In genomic region chr15:31377030-31377429, GRCh38 we compare ENCODE assay signal across 18 cellular contexts. TPM values are rescaled to one million over a fixed set of nuclear protein-coding genes. Genes with fewer than 3 reads are reported as not detected.
DNase-seq lines count a peak whose midpoint lies in the region; ATAC-seq and TF ChIP-seq lines count a peak whose summit lies in the region.
"Had no signal": no experiment of that assay in that cellular context is flagged by ENCODE, and none has a peak within 500 bp of the region (broad histone marks: within the 10 kb centered on the region; RNA-seq: fewer than 3 reads in every experiment).

No MANE protein-coding gene starts in this region.

- H3K27ac ChIP-seq in right lobe of liver, result no peak overlapping the region
- peak overlapping the region; percentile 45 for H3K27ac ChIP-seq in substantia nigra (ENCODE audit: low read depth, low read length, poor library complexity, severe bottlenecking)
- H3K27ac ChIP-seq in CD4-positive, alpha-beta memory T cell (ENCODE audit: low read depth, low read length), result no peak overlapping the region
- H3K27ac ChIP-seq: BLaER1, KMS-11 had no signal

- no peak for TF ChIP-seq CTCF in right lobe of liver (IDR thresholded peaks at IDR 0.05)

- no peak overlapping the region for H3K4me3 ChIP-seq in right lobe of liver
- no peak overlapping the region for H3K4me3 ChIP-seq in CD4-positive, alpha-beta memory T cell (ENCODE audit: low read length in 2 of 2)
- H3K4me3 ChIP-seq: BLaER1, smooth muscle cell had no signal

- peak overlapping the region; percentile 23 for H3K27ac Mint-ChIP-seq in activated CD4-positive, alpha-beta memory T cell treated with anti-CD3 and anti-CD28 coated beads for 36 hours
- H3K27ac Mint-ChIP-seq in activated CD4-positive, alpha-beta memory T cell treated with anti-CD3 and anti-CD28 coated beads, Interleukin-2, amount 10 ng/mL, durations not matched to agents 7 days and 5 days, result no peak overlapping the region
- H3K27ac Mint-ChIP-seq in activated naive CD8-positive, alpha-beta T cell treated with anti-CD3 and anti-CD28 coated beads, Interleukin-2, amount 50 U/mL, for 24 hours, result no peak overlapping the region
- peak overlapping the region in 3 of 7 donors; percentile 35 to 75 (median 66) for H3K27ac Mint-ChIP-seq in CD4-positive, alpha-beta memory T cell
- H3K27ac Mint-ChIP-seq: stimulated activated memory B cell treated with anti-CD40 and anti-IgM and Interleukin-4, amounts not matched to agents 10 μg/mL and 1 μg/mL and 100 μg/mL, for 72 hours; T-helper 1 cell treated with Interleukin-12 subunit alpha and Interleukin-12 subunit beta and Interleukin-4 antibody, amounts not matched to agents 30 μg/mL and 1 μg/mL, for 36 hours had no signal

- no peak for TF ChIP-seq POLR2A in right lobe of liver (IDR thresholded peaks at IDR 0.05)

- H3K36me3 Mint-ChIP-seq in activated CD4-positive, alpha-beta memory T cell treated with anti-CD3 and anti-CD28 coated beads for 36 hours, result peaks cover 43% of the 10 kb centered on the region
- H3K36me3 Mint-ChIP-seq in activated CD4-positive, alpha-beta memory T cell treated with anti-CD3 and anti-CD28 coated beads, Interleukin-2, amount 10 ng/mL, durations not matched to agents 7 days and 5 days (ENCODE audit: low read depth), result peaks cover 82% of the 10 kb centered on the region
- H3K36me3 Mint-ChIP-seq in activated naive CD8-positive, alpha-beta T cell treated with anti-CD3 and anti-CD28 coated beads, Interleukin-2, amount 50 U/mL, for 24 hours (ENCODE audit: low read depth), result peaks cover 35% of the 10 kb centered on the region
- peaks cover 32 to 80% of the 10 kb centered on the region in 2 donors for H3K36me3 Mint-ChIP-seq in CD4-positive, alpha-beta memory T cell

- H3K4me3 Mint-ChIP-seq in activated CD4-positive, alpha-beta memory T cell treated with anti-CD3 and anti-CD28 coated beads for 36 hours, result no peak overlapping the region
- no peak overlapping the region for H3K4me3 Mint-ChIP-seq in activated CD4-positive, alpha-beta memory T cell treated with anti-CD3 and anti-CD28 coated beads, Interleukin-2, amount 10 ng/mL, durations not matched to agents 7 days and 5 days
- no peak overlapping the region for H3K4me3 Mint-ChIP-seq in activated naive CD8-positive, alpha-beta T cell treated with anti-CD3 and anti-CD28 coated beads, Interleukin-2, amount 50 U/mL, for 24 hours
- no peak overlapping the region for H3K4me3 Mint-ChIP-seq in CD4-positive, alpha-beta memory T cell
- H3K4me3 Mint-ChIP-seq: stimulated activated memory B cell treated with anti-CD40 and anti-IgM and Interleukin-4, amounts not matched to agents 10 μg/mL and 1 μg/mL and 100 μg/mL, for 72 hours; T-helper 1 cell treated with Interleukin-12 subunit alpha and Interleukin-12 subunit beta and Interleukin-4 antibody, amounts not matched to agents 30 μg/mL and 1 μg/mL, for 36 hours had no signal

- intact Hi-C loops in activated CD4-positive, alpha-beta memory T cell treated with anti-CD3 and anti-CD28 coated beads for 36 hours (cut with micrococcal nuclease), result no loop called here
- intact Hi-C loops in right lobe of liver (cut with DNase I), result no loop called here
- intact Hi-C loops in CD4-positive, alpha-beta memory T cell (cut with micrococcal nuclease), result no loop called here

- no peaks in the 10 kb centered on the region for H3K27me3 ChIP-seq in right lobe of liver
- no peaks in the 10 kb centered on the region for H3K27me3 ChIP-seq in CD4-positive, alpha-beta memory T cell (ENCODE audit: insufficient read depth, low read length)
- H3K27me3 ChIP-seq: BLaER1 had no signal

- H3K9me3 Mint-ChIP-seq in activated CD4-positive, alpha-beta memory T cell treated with anti-CD3 and anti-CD28 coated beads for 36 hours, result no peaks in the 10 kb centered on the region
- no peaks in the 10 kb centered on the region for H3K9me3 Mint-ChIP-seq in activated CD4-positive, alpha-beta memory T cell treated with anti-CD3 and anti-CD28 coated beads, Interleukin-2, amount 10 ng/mL, durations not matched to agents 7 days and 5 days
- H3K9me3 Mint-ChIP-seq in activated naive CD8-positive, alpha-beta T cell treated with anti-CD3 and anti-CD28 coated beads, Interleukin-2, amount 50 U/mL, for 24 hours, result no peaks in the 10 kb centered on the region
- peaks cover 0 to 3% (median 0%) of the 10 kb centered on the region in 8 donors for H3K9me3 Mint-ChIP-seq in CD4-positive, alpha-beta memory T cell
- H3K9me3 Mint-ChIP-seq: stimulated activated memory B cell treated with anti-CD40 and anti-IgM and Interleukin-4, amounts not matched to agents 10 μg/mL and 1 μg/mL and 100 μg/mL, for 72 hours; T-helper 1 cell treated with Interleukin-12 subunit alpha and Interleukin-12 subunit beta and Interleukin-4 antibody, amounts not matched to agents 30 μg/mL and 1 μg/mL, for 36 hours had no signal

- POLR2A ChIA-PET in activated CD4-positive, alpha-beta memory T cell treated with anti-CD3 and anti-CD28 coated beads for 36 hours (lab: Charles Lee), result no interaction called here
- POLR2A ChIA-PET in activated CD4-positive, alpha-beta memory T cell treated with anti-CD3 and anti-CD28 coated beads, Interleukin-2, amount 10 ng/mL, durations not matched to agents 7 days and 5 days (lab: Charles Lee), result interaction anchor here (0.7 to 3.1 kb wide), 3 partner anchors 10 to 58 kb away, joined by 3 to 11 read pairs (median 3); no protein-coding TSS in a partner anchor
- POLR2A ChIA-PET in CD4-positive, alpha-beta memory T cell (lab: Charles Lee; ENCODE audit: partially characterized antibody), result interaction anchor here (1.0 to 2.1 kb wide), 9 partner anchors 9 to 106 kb away, joined by 3 to 13 read pairs (median 5); no protein-coding TSS in a partner anchor

- H3K9me3 ChIP-seq in right lobe of liver, result no peaks in the 10 kb centered on the region
- H3K9me3 ChIP-seq in CD4-positive, alpha-beta memory T cell (ENCODE audit: control insufficient read depth in 1 of 2, low read length in 2 of 2), result no peaks in the 10 kb centered on the region
- H3K9me3 ChIP-seq: BLaER1 had no signal

- CTCF ChIA-PET in activated CD4-positive, alpha-beta memory T cell treated with anti-CD3 and anti-CD28 coated beads for 36 hours (lab: Charles Lee), result interaction anchor here (1.0 to 1.4 kb wide), 4 partner anchors 9 to 112 kb away, joined by 5 to 6 read pairs (median 6); no protein-coding TSS in a partner anchor
- CTCF ChIA-PET in activated CD4-positive, alpha-beta memory T cell treated with anti-CD3 and anti-CD28 coated beads, Interleukin-2, amount 10 ng/mL, durations not matched to agents 7 days and 5 days (lab: Charles Lee), result interaction anchor here (1.2 kb wide), 1 partner anchor 58 kb away, joined by 3 read pairs; no protein-coding TSS in a partner anchor
- CTCF ChIA-PET in CD4-positive, alpha-beta memory T cell (lab: Charles Lee; ENCODE audit: partially characterized antibody), result interaction anchor here (0.7 to 1.4 kb wide), 5 partner anchors 11 to 162 kb away, joined by 3 to 7 read pairs (median 4); no protein-coding TSS in a partner anchor

- no CpG with 5 or more reads among the region's 9 CpGs for WGBS in right lobe of liver (ENCODE audit: insufficient coverage, low coverage, low lambda C conversion rate, missing lambda C conversion rate)

- H3K4me1 Mint-ChIP-seq in activated CD4-positive, alpha-beta memory T cell treated with anti-CD3 and anti-CD28 coated beads for 36 hours (ENCODE audit: low read depth), result peaks cover 25% of the 10 kb centered on the region
- H3K4me1 Mint-ChIP-seq in activated CD4-positive, alpha-beta memory T cell treated with anti-CD3 and anti-CD28 coated beads, Interleukin-2, amount 10 ng/mL, durations not matched to agents 7 days and 5 days, result peaks cover 20% of the 10 kb centered on the region
- peaks cover 48% of the 10 kb centered on the region for H3K4me1 Mint-ChIP-seq in activated naive CD8-positive, alpha-beta T cell treated with anti-CD3 and anti-CD28 coated beads, Interleukin-2, amount 50 U/mL, for 24 hours
- peaks cover 18 to 67% (median 40%) of the 10 kb centered on the region in 4 donors for H3K4me1 Mint-ChIP-seq in CD4-positive, alpha-beta memory T cell

- H3K27me3 Mint-ChIP-seq in activated CD4-positive, alpha-beta memory T cell treated with anti-CD3 and anti-CD28 coated beads for 36 hours, result no peaks in the 10 kb centered on the region
- H3K27me3 Mint-ChIP-seq in activated CD4-positive, alpha-beta memory T cell treated with anti-CD3 and anti-CD28 coated beads, Interleukin-2, amount 10 ng/mL, durations not matched to agents 7 days and 5 days, result no peaks in the 10 kb centered on the region
- H3K27me3 Mint-ChIP-seq in activated naive CD8-positive, alpha-beta T cell treated with anti-CD3 and anti-CD28 coated beads, Interleukin-2, amount 50 U/mL, for 24 hours, result no peaks in the 10 kb centered on the region
- no peaks in the 10 kb centered on the region for H3K27me3 Mint-ChIP-seq in CD4-positive, alpha-beta memory T cell
- H3K27me3 Mint-ChIP-seq: stimulated activated memory B cell treated with anti-CD40 and anti-IgM and Interleukin-4, amounts not matched to agents 10 μg/mL and 1 μg/mL and 100 μg/mL, for 72 hours had no signal

- H3K36me3 ChIP-seq in right lobe of liver, result peaks cover 0 to 17% (median 6%) of the 10 kb centered on the region in 4 donors
- peaks cover 48% of the 10 kb centered on the region for H3K36me3 ChIP-seq in CD4-positive, alpha-beta memory T cell (ENCODE audit: insufficient read depth, low read length)

- ATAC-seq in activated naive CD8-positive, alpha-beta T cell treated with anti-CD3 and anti-CD28 coated beads, Interleukin-2, amount 50 U/mL, for 24 hours, result peak; percentile 33
- ATAC-seq in right lobe of liver, result peak; percentile 43 to 70 (median 56)
- ATAC-seq in HG03039 (IDR thresholded peaks at IDR 0.05; ENCODE audit: unreplicated experiment), result no peak
- ATAC-seq: stimulated activated memory B cell treated with anti-CD40 and anti-IgM and Interleukin-4, amounts not matched to agents 10 μg/mL and 1 μg/mL and 100 μg/mL, for 72 hours had no signal

- no peak for DNase-seq in activated CD4-positive, alpha-beta memory T cell treated with anti-CD3 and anti-CD28 coated beads for 36 hours
- DNase-seq in activated CD4-positive, alpha-beta memory T cell treated with anti-CD3 and anti-CD28 coated beads, Interleukin-2, amount 10 ng/mL, durations not matched to agents 7 days and 5 days, result no peak
- no peak for DNase-seq in activated naive CD8-positive, alpha-beta T cell treated with anti-CD3 and anti-CD28 coated beads, Interleukin-2, amount 50 U/mL, for 24 hours
- DNase-seq in right lobe of liver (peak in 1 of 3 donors; percentile 79), substantia nigra (lab: John Stamatoyannopoulos, UW) (no peak)
- no peak for DNase-seq in CD4-positive, alpha-beta memory T cell
- DNase-seq in stimulated activated CD4-positive, alpha-beta T cell treated with anti-CD3 and anti-CD28 coated beads, Interleukin-4, amount 100 ng/mL, for 24 hours, result no peak
- DNase-seq: activated gamma-delta T cell treated with Interleukin-2 at 50 U/mL for 16 hours, DMS79, erythroblast, NCI-H1092 treated with DMSO at 0.1 percent for 48 hours, SHP77 had no signal

- peaks cover 0 to 10% (median 2%) of the 10 kb centered on the region in 4 donors for H3K4me1 ChIP-seq in right lobe of liver
- H3K4me1 ChIP-seq in CD4-positive, alpha-beta memory T cell (ENCODE audit: insufficient read depth, low read length), result peaks cover 35% of the 10 kb centered on the region

RNA-seq across cellular contexts. Expression of gene KLF13, which starts 50.4 kb away (rescaled TPM):
- 100 to 1,000 TPM; 134 to 145 TPM for total RNA-seq in activated CD4-positive, alpha-beta memory T cell treated with anti-CD3 and anti-CD28 coated beads for 36 hours
- total RNA-seq in activated CD4-positive, alpha-beta memory T cell treated with anti-CD3 and anti-CD28 coated beads, Interleukin-2, amount 10 ng/mL, durations not matched to agents 7 days and 5 days, result 100 to 1,000 TPM; 199 TPM
- 10 to 100 TPM; 22.7 to 66.2 (median 28.5) TPM for total RNA-seq in right lobe of liver
- total RNA-seq in CD4-positive, alpha-beta memory T cell, result 100 to 1,000 TPM; 197 to 202 TPM
- polyA plus RNA-seq in CD4-positive, alpha-beta memory T cell, result 10 to 100 TPM; 22.0 to 82.2 TPM
